In the genomic region with DNA sequence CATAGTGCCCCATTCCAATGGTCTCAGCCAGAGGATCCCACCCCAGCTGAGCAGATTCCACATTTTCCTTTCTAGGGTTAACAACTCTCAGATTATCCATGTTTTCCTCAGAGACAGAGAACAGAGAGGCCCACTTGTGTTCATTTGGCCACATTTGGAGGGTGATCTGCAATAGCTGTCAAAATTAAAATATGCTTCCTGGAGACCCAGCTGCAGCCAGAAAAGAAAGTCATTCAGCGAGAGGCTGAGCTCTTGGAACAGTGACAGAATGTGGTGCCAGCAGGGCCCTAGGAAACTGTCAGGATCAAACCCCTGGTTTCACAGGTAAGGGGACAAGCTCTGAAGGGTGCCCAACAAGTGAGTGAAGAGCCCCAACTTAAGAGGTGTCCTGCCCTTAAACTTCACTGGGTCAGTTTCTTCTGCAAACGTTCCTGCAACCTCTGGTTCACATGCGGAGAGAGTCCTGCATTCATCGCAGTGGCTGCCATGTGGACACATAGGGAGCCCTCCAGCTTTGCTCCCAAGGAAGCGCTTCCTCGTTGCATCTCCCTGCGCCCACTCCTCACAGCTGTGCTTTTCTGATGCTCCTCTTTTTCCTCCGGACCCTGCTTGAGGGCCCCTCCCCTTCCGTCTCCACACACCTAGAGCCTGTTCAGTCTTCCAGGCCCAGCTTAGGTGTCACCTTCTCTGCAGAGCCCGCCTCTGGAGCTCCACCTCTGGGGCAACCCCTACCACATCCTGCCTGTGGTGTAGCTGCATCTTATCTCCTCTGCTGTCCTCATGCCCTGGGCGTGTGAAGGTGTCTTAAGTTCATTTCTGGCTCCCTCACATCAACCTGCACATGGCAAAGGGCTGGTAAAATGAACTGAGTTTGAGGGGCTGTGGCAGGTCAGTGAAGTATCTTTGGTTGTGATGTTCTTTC, we compare ENCODE assay signal across 7 cellular contexts. TPM values are rescaled to one million over a fixed set of nuclear protein-coding genes. Genes with fewer than 3 reads are reported as not detected.
DNase-seq lines count a peak whose midpoint lies in the region; ATAC-seq and TF ChIP-seq lines count a peak whose summit lies in the region.

No MANE protein-coding gene starts in this region.

- H3K18ac ChIP-seq in neuronal stem cell (ENCODE audit: low read length), result peak overlapping the region; percentile 8

- ATAC-seq in RWPE2 (ENCODE audit: low read depth) (peak; percentile 19; the same call in 1 of the 3 replicates), GM21619 (IDR thresholded peaks at IDR 0.05; ENCODE audit: unreplicated experiment) (no peak), HG03342 (IDR thresholded peaks at IDR 0.05; ENCODE audit: unreplicated experiment) (no peak), GM18502 (IDR thresholded peaks at IDR 0.05; ENCODE audit: poor library complexity, unreplicated experiment) (no peak)
- ATAC-seq in activated T-cell treated with anti-CD3 and anti-CD28 coated beads, Interleukin-2, amount 50 U/mL, for 4 hours, result peak; percentile 97 to 99

- H3K14ac ChIP-seq in neuronal stem cell (ENCODE audit: low read length), result no peak overlapping the region

- H3K9ac ChIP-seq in neuronal stem cell (ENCODE audit: low read depth, low read length, poor library complexity), result no peak overlapping the region

- DNase-seq in RWPE2 (ENCODE audit: low spot score) (no peak), neuronal stem cell (ENCODE audit: low spot score) (no peak)
- DNase-seq in activated T-cell treated with anti-CD3 and anti-CD28 coated beads, Interleukin-2, amount 50 U/mL, for 4 hours, result peak; percentile 75

- H2AFZ ChIP-seq in neuronal stem cell (ENCODE audit: low read length), result no peak overlapping the region

- H4K91ac ChIP-seq in neuronal stem cell (ENCODE audit: low read depth, low read length, poor library complexity), result no peak overlapping the region

- peaks cover 21% of the 10 kb centered on the region for H3K36me3 Mint-ChIP-seq in activated T-cell treated with anti-CD3 and anti-CD28 coated beads, Interleukin-2, amount 50 U/mL, for 4 hours (ENCODE audit: insufficient read depth)
- peaks cover 11% of the 10 kb centered on the region for H3K36me3 Mint-ChIP-seq in stimulated activated naive CD8-positive, alpha-beta T cell treated with anti-CD3 and anti-CD28 coated beads, Interleukin-15, Interleukin-2, amounts not matched to agents 100 ng/mL and 50 ng/mL, for 24 hours (ENCODE audit: low read depth)

- H3K4me3 ChIP-seq in RWPE2 (ENCODE audit: severe bottlenecking) (no peak overlapping the region), neuronal stem cell (ENCODE audit: low read length in 2 of 2) (no peak overlapping the region)

- no peak overlapping the region for H2BK5ac ChIP-seq in neuronal stem cell (ENCODE audit: low read length)

- H2BK12ac ChIP-seq in neuronal stem cell (ENCODE audit: low read length), result no peak overlapping the region

- H3K27ac ChIP-seq in RWPE2 (ENCODE audit: poor library complexity, severe bottlenecking), result no peak overlapping the region
- no peak overlapping the region for H3K27ac ChIP-seq in neuronal stem cell (replicated peaks; ENCODE audit: low read length)

- no peak for TF ChIP-seq CTCF in RWPE2 (IDR thresholded peaks at IDR 0.05; ENCODE audit: poor library complexity, severe bottlenecking)

- no peaks in the 10 kb centered on the region for H3K4me1 ChIP-seq in RWPE2 (ENCODE audit: insufficient read depth, poor library complexity, severe bottlenecking)
- H3K4me1 ChIP-seq in neuronal stem cell (ENCODE audit: control insufficient read depth in 2 of 2, insufficient read depth in 1 of 2, low read depth in 1 of 2, low read length in 2 of 2), result peaks cover 0 to 2% of the 10 kb centered on the region in 2 donors

- H3K23ac ChIP-seq in neuronal stem cell (ENCODE audit: low read depth, low read length, poor library complexity), result no peak overlapping the region

- no peaks in the 10 kb centered on the region for H3K27me3 Mint-ChIP-seq in activated T-cell treated with anti-CD3 and anti-CD28 coated beads, Interleukin-2, amount 50 U/mL, for 4 hours (ENCODE audit: low read depth)
- no peaks in the 10 kb centered on the region for H3K27me3 Mint-ChIP-seq in stimulated activated naive CD8-positive, alpha-beta T cell treated with anti-CD3 and anti-CD28 coated beads, Interleukin-15, Interleukin-2, amounts not matched to agents 100 ng/mL and 50 ng/mL, for 24 hours

- peak overlapping the region; percentile 60 for H3K4me3 Mint-ChIP-seq in activated T-cell treated with anti-CD3 and anti-CD28 coated beads, Interleukin-2, amount 50 U/mL, for 4 hours
- peak overlapping the region; percentile 50 for H3K4me3 Mint-ChIP-seq in stimulated activated naive CD8-positive, alpha-beta T cell treated with anti-CD3 and anti-CD28 coated beads, Interleukin-15, Interleukin-2, amounts not matched to agents 100 ng/mL and 50 ng/mL, for 24 hours

- H2AK5ac ChIP-seq in neuronal stem cell (ENCODE audit: low read depth, low read length), result no peak overlapping the region

- H3K4me2 ChIP-seq in neuronal stem cell (ENCODE audit: insufficient read depth, low read length, poor library complexity, severe bottlenecking), result no peak overlapping the region

- H4K8ac ChIP-seq in neuronal stem cell (ENCODE audit: low read depth, low read length), result no peak overlapping the region

- H3K4ac ChIP-seq in neuronal stem cell (ENCODE audit: low read length), result no peak overlapping the region

- H3K9me3 Mint-ChIP-seq in activated T-cell treated with anti-CD3 and anti-CD28 coated beads, Interleukin-2, amount 50 U/mL, for 4 hours, result no peaks in the 10 kb centered on the region
- H3K9me3 Mint-ChIP-seq in stimulated activated naive CD8-positive, alpha-beta T cell treated with anti-CD3 and anti-CD28 coated beads, Interleukin-15, Interleukin-2, amounts not matched to agents 100 ng/mL and 50 ng/mL, for 24 hours, result no peaks in the 10 kb centered on the region

- no peak overlapping the region for H2BK120ac ChIP-seq in neuronal stem cell (ENCODE audit: low read depth, low read length)

- H3K36me3 ChIP-seq in RWPE2 (ENCODE audit: low read depth) (no peaks in the 10 kb centered on the region), neuronal stem cell (replicated peaks in 1 of 2; ENCODE audit: control insufficient read depth in 2 of 2, insufficient read depth in 2 of 2, low read length in 2 of 2) (peaks cover 2 to 43% of the 10 kb centered on the region in 2 donors)

- H3K9me3 ChIP-seq in RWPE2 (ENCODE audit: severe bottlenecking) (no peaks in the 10 kb centered on the region), neuronal stem cell (replicated peaks in 1 of 2; ENCODE audit: control insufficient read depth in 2 of 2, insufficient read depth in 1 of 2, low read depth in 1 of 2, low read length in 2 of 2) (no peaks in the 10 kb centered on the region)

- WGBS in neuronal stem cell (ENCODE audit: extremely low coverage in 2 of 2, insufficient read length in 2 of 2, insufficient replicate concordance in 1 of 2), 2 donors, result no CpG with 5 or more reads among the region's 11 CpGs

- H3K27ac Mint-ChIP-seq in stimulated activated naive CD8-positive, alpha-beta T cell treated with anti-CD3 and anti-CD28 coated beads, Interleukin-15, Interleukin-2, amounts not matched to agents 100 ng/mL and 50 ng/mL, for 24 hours, result peak overlapping the region; percentile 89

- H3K27me3 ChIP-seq in RWPE2 (ENCODE audit: insufficient read depth, poor library complexity, severe bottlenecking), result no peaks in the 10 kb centered on the region
- no peaks in the 10 kb centered on the region for H3K27me3 ChIP-seq in neuronal stem cell (ENCODE audit: control insufficient read depth in 3 of 3, insufficient read depth in 3 of 3, low read depth in 1 of 3, low read length in 3 of 3)

- peaks cover 78% of the 10 kb centered on the region for H3K4me1 Mint-ChIP-seq in activated T-cell treated with anti-CD3 and anti-CD28 coated beads, Interleukin-2, amount 50 U/mL, for 4 hours (ENCODE audit: low read depth)
- peaks cover 74% of the 10 kb centered on the region for H3K4me1 Mint-ChIP-seq in stimulated activated naive CD8-positive, alpha-beta T cell treated with anti-CD3 and anti-CD28 coated beads, Interleukin-15, Interleukin-2, amounts not matched to agents 100 ng/mL and 50 ng/mL, for 24 hours (ENCODE audit: low read depth)

- H2BK15ac ChIP-seq in neuronal stem cell (ENCODE audit: low read length), result no peak overlapping the region

- H3K79me1 ChIP-seq in neuronal stem cell (ENCODE audit: low read depth, low read length), result no peaks in the 10 kb centered on the region

RNA-seq across cellular contexts. Expression of a gene that starts 3.9 kb away (rescaled TPM):
- 1 to 10 TPM; 1.3 to 2.6 (median 1.7) TPM for total RNA-seq in activated T-cell treated with anti-CD3 and anti-CD28 coated beads, Interleukin-2, amount 50 U/mL, for 4 hours
- 0.68 TPM for polyA plus RNA-seq in neuronal stem cell (2013, experiment 1 of 2)
- 0.89 TPM for polyA plus RNA-seq in neuronal stem cell (2013, experiment 2 of 2)

RNA-seq across cellular contexts. Expression of a gene that starts 22.3 kb away (rescaled TPM):
- total RNA-seq in activated T-cell treated with anti-CD3 and anti-CD28 coated beads, Interleukin-2, amount 50 U/mL, for 4 hours, result 100 to 1,000 TPM in 1 of 3 donors, 10 to 100 TPM in 2; 69.3 to 146 (median 88.9) TPM
- polyA plus RNA-seq in neuronal stem cell (2013, experiment 1 of 2), result 66.7 TPM
- 65.7 TPM for polyA plus RNA-seq in neuronal stem cell (2013, experiment 2 of 2)

RNA-seq across cellular contexts. Expression of a gene that starts 54.1 kb away (rescaled TPM):
- total RNA-seq in activated T-cell treated with anti-CD3 and anti-CD28 coated beads, Interleukin-2, amount 50 U/mL, for 4 hours, result under 1 TPM in 2 of 3 donors, not detected in 1; 0.27 to 0.61 TPM
- 0.26 TPM for polyA plus RNA-seq in neuronal stem cell (2013, experiment 1 of 2)
- polyA plus RNA-seq in neuronal stem cell (2013, experiment 2 of 2), result 0.24 TPM

Comparison
In these comparisons a context has a peak if more than half of its experiments do, and no peak if none do; other contexts are left out.
1. ATAC-seq: peak in RWPE2 (single experiment) and activated T-cell treated with anti-CD3 and anti-CD28 coated beads, Interleukin-2, amount 50 U/mL, for 4 hours (2 of 2); none in GM21619 (single experiment), HG03342 (single experiment) and GM18502 (single experiment).